In genomic region chr14:52759145-52759544, GRCh38 we compare ENCODE assay signal across 2 cellular contexts.
TF ChIP-seq lines count a peak whose summit lies in the region.

No MANE protein-coding gene starts in this region.

TF ChIP-seq in HepG2, 621 proteins besides CTCF, POLR2A, EP300 and RAD21:
- TF ChIP-seq, protein P1, sequence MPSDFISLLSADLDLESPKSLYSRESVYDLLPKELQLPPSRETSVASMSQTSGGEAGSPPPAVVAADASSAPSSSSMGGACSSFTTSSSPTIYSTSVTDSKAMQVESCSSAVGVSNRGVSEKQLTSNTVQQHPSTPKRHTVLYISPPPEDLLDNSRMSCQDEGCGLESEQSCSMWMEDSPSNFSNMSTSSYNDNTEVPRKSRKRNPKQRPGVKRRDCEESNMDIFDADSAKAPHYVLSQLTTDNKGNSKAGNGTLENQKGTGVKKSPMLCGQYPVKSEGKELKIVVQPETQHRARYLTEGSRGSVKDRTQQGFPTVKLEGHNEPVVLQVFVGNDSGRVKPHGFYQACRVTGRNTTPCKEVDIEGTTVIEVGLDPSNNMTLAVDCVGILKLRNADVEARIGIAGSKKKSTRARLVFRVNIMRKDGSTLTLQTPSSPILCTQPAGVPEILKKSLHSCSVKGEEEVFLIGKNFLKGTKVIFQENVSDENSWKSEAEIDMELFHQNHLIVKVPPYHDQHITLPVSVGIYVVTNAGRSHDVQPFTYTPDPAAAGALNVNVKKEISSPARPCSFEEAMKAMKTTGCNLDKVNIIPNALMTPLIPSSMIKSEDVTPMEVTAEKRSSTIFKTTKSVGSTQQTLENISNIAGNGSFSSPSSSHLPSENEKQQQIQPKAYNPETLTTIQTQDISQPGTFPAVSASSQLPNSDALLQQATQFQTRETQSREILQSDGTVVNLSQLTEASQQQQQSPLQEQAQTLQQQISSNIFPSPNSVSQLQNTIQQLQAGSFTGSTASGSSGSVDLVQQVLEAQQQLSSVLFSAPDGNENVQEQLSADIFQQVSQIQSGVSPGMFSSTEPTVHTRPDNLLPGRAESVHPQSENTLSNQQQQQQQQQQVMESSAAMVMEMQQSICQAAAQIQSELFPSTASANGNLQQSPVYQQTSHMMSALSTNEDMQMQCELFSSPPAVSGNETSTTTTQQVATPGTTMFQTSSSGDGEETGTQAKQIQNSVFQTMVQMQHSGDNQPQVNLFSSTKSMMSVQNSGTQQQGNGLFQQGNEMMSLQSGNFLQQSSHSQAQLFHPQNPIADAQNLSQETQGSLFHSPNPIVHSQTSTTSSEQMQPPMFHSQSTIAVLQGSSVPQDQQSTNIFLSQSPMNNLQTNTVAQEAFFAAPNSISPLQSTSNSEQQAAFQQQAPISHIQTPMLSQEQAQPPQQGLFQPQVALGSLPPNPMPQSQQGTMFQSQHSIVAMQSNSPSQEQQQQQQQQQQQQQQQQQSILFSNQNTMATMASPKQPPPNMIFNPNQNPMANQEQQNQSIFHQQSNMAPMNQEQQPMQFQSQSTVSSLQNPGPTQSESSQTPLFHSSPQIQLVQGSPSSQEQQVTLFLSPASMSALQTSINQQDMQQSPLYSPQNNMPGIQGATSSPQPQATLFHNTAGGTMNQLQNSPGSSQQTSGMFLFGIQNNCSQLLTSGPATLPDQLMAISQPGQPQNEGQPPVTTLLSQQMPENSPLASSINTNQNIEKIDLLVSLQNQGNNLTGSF (CRISPR knock-in tag; IDR thresholded peaks at IDR 0.05), result no peak
- TF ChIP-seq ZNF121 (CRISPR knock-in tag; IDR thresholded peaks at IDR 0.05), result peak; percentile 77

TF ChIP-seq in WTC11, 78 proteins besides CTCF, POLR2A, EP300 and RAD21:
- no peak for TF ChIP-seq JAZF1 (CRISPR knock-in tag; IDR thresholded peaks at IDR 0.05)
- no peak for TF ChIP-seq RORB (CRISPR knock-in tag; IDR thresholded peaks at IDR 0.05)
- peak; percentile 89 for TF ChIP-seq ZNF121 (CRISPR knock-in tag; IDR thresholded peaks at IDR 0.05)
